9 cellular contexts compared by ENCODE assay signal in the genomic region with DNA sequence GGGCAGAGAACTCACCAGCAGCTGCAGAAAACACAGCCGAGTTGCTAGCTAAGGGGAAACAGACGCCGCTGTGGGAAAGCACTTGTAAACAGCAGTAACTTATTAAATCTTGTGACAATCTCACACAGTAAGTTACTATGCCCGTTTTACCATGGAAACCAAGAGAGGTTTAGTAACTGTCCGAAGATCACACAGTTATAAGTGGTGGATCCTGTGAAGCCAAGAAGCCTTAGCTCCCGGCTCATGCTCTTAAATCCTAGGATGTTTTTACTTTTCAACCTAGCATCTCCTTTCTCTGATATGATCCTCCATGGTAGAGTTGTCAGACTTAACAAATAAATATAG. TPM values are rescaled to one million over a fixed set of nuclear protein-coding genes. Genes with fewer than 3 reads are reported as not detected.
A peak's percentile ranks its signal among the peaks of the same experiment; 100 is the strongest.
DNase-seq lines count a peak whose midpoint lies in the region; ATAC-seq, FAIRE-seq and TF ChIP-seq lines count a peak whose summit lies in the region.
"Had no signal": no experiment of that assay in that cellular context is flagged by ENCODE, and none has a peak within 500 bp of the region (broad histone marks: within the 10 kb centered on the region; RNA-seq: fewer than 3 reads in every experiment).

No MANE protein-coding gene starts in this region.

- no peak for TF ChIP-seq POLR2A in esophagus muscularis mucosa (IDR thresholded peaks at IDR 0.05; ENCODE audit: low read depth)

- POLR2A ChIA-PET in Panc1 (lab: Charles Lee): no interaction called here

- H3K9me3 ChIP-seq in Panc1 (ENCODE audit: control insufficient read depth, insufficient read depth, low read depth, low read length): no peaks in the 10 kb centered on the region
- no peaks in the 10 kb centered on the region for H3K9me3 ChIP-seq in esophagus muscularis mucosa

- DNase-seq in Panc1 (ENCODE audit: low read depth, low spot score) (no peak), esophagus muscularis mucosa (ENCODE audit: extremely low spot score) (no peak), osteocyte (ENCODE audit: extremely low spot score, unreplicated experiment) (no peak), D721Med (ENCODE audit: insufficient read length, low spot score) (no peak)
- DNase-seq: activated gamma-delta T cell had no signal

- peaks cover 10% of the 10 kb centered on the region for H3K27me3 Mint-ChIP-seq in osteocyte (ENCODE audit: unreplicated experiment)

- peak overlapping the region; percentile 83 for H3K27ac Mint-ChIP-seq in osteocyte (ENCODE audit: unreplicated experiment)

- TF ChIP-seq CTCF in C4-2B (conservative IDR thresholded peaks at IDR 0.05) (peak; percentile 51), Panc1 (IDR thresholded peaks at IDR 0.05) (no peak; the same call in 1 of the 2 replicates), esophagus muscularis mucosa (IDR thresholded peaks at IDR 0.05) (no peak), osteocyte (IDR thresholded peaks at IDR 0.05) (no peak), D721Med (IDR thresholded peaks at IDR 0.05; ENCODE audit: insufficient read depth, missing control alignments) (no peak)

- FAIRE-seq in D721Med (lab: Jason Lieb, UNC): no peak

- H3K27ac ChIP-seq in C4-2B (no peak overlapping the region), Panc1 (ENCODE audit: low read length) (no peak overlapping the region), esophagus muscularis mucosa (replicated peaks in 1 of 4) (peak overlapping the region; percentile 90 to 95 (median 94))

- H3K27me3 ChIP-seq in Panc1 (ENCODE audit: control insufficient read depth, insufficient read depth, low read length): peaks cover 13% of the 10 kb centered on the region
- no peaks in the 10 kb centered on the region for H3K27me3 ChIP-seq in esophagus muscularis mucosa

- ATAC-seq in Panc1 (peak; percentile 17), HG02678 (IDR thresholded peaks at IDR 0.05; ENCODE audit: unreplicated experiment) (no peak), HG02970 (IDR thresholded peaks at IDR 0.05; ENCODE audit: low FRiP score, unreplicated experiment) (no peak), GM18858 (IDR thresholded peaks at IDR 0.05; ENCODE audit: unreplicated experiment) (no peak)

- peaks cover 52% of the 10 kb centered on the region for H3K4me1 Mint-ChIP-seq in osteocyte (ENCODE audit: unreplicated experiment)

- BruUV-seq in Panc1 (replicated peaks; lab: Mats Ljungman, UMichigan): no TSS peak

- H3K4me3 Mint-ChIP-seq in osteocyte (ENCODE audit: unreplicated experiment): peak overlapping the region; percentile 84

- CTCF ChIA-PET in Panc1 (lab: Charles Lee): interaction anchor here (0.5 to 1.1 kb wide), 4 partner anchors 509 to 835 kb away, joined by 3 to 6 read pairs (median 3); no protein-coding TSS in a partner anchor

- peak overlapping the region in 1 of 2 experiments; percentile 53; a peak in 3 of 4 replicates for H3K4me3 ChIP-seq in Panc1 (ENCODE audit: low read depth in 2 of 2, low read length in 2 of 2)
- H3K4me3 ChIP-seq in esophagus muscularis mucosa: peak overlapping the region; percentile 75 to 84 (median 78)

- H3K4me1 ChIP-seq in Panc1 (ENCODE audit: control insufficient read depth, insufficient read depth, low read length): no peaks in the 10 kb centered on the region
- peaks cover 23 to 81% (median 66%) of the 10 kb centered on the region in 4 donors for H3K4me1 ChIP-seq in esophagus muscularis mucosa

- 5% methylated on average over 6 of the region's 6 CpGs for WGBS in esophagus muscularis mucosa

- intact Hi-C loops in Panc1 (cut with micrococcal nuclease; ENCODE audit: unreplicated experiment) (loop anchor here (5.0 kb wide), 1 partner anchor 836 kb away; no protein-coding TSS in a partner anchor), esophagus muscularis mucosa (cut with DNase I) (loop anchor here (2.0 to 10.0 kb wide), 4 partner anchors 104 to 510 kb away; no protein-coding TSS in a partner anchor)

- no peaks in the 10 kb centered on the region for H3K36me3 Mint-ChIP-seq in osteocyte (ENCODE audit: unreplicated experiment)

- no peaks in the 10 kb centered on the region for H3K9me3 Mint-ChIP-seq in osteocyte (ENCODE audit: unreplicated experiment)

- TF ChIP-seq EP300 in esophagus muscularis mucosa (IDR thresholded peaks at IDR 0.05): no peak

- in situ Hi-C loops in Panc1 (cut with HindIII; ENCODE audit: low pct_unique_long_range_greater_than_20kb, low sequenced_read_pairs): no loop called here

- H3K36me3 ChIP-seq in Panc1 (ENCODE audit: control insufficient read depth, insufficient read depth, low read length) (no peaks in the 10 kb centered on the region), esophagus muscularis mucosa (no peaks in the 10 kb centered on the region)

RNA-seq across cellular contexts. Expression of a gene that starts 1.5 kb away (rescaled TPM):
- 1.4 TPM for total RNA-seq in Panc1 (2021; ENCODE audit: unreplicated experiment)
- 0.61 TPM for polyA plus RNA-seq in Panc1 (2012; ENCODE audit: insufficient read length)
- total RNA-seq in esophagus muscularis mucosa: 100 to 1,000 TPM in 3 of 4 donors, 10 to 100 TPM in 1; 78.7 to 243 (median 138) TPM
- 39.1 and 40.4 TPM in 2 replicates for total RNA-seq in osteocyte

Comparison
In these comparisons a context has a peak if more than half of its experiments do, and no peak if none do; other contexts are left out.
1. H3K27ac ChIP-seq: peak in esophagus muscularis mucosa (4 of 4); none in C4-2B (single experiment) and Panc1 (single experiment).
2. RNA of a gene that starts 1.5 kb away (total RNA-seq): 78.7 to 243 TPM in esophagus muscularis mucosa and 39.1 to 40.4 TPM in osteocyte; 1.4 TPM in Panc1 (single experiment); every median in the first group is over 10 times any median in the second.